15 cellular contexts compared by ENCODE assay signal in genomic region chr7:43592321-43592720, GRCh38. TPM values are rescaled to one million over a fixed set of nuclear protein-coding genes. Genes with fewer than 3 reads are reported as not detected.
DNase-seq lines count a peak whose midpoint lies in the region; ATAC-seq and TF ChIP-seq lines count a peak whose summit lies in the region.
"Had no signal": no experiment of that assay in that cellular context is flagged by ENCODE, and none has a peak within 500 bp of the region (broad histone marks: within the 10 kb centered on the region; RNA-seq: fewer than 3 reads in every experiment).

No MANE protein-coding gene starts in this region.

- no peak overlapping the region for H2AFZ ChIP-seq in mammary epithelial cell (ENCODE audit: low read depth, low read length)

- WGBS in mammary epithelial cell (ENCODE audit: low coverage, missing lambda C conversion rate), result 100% methylated on average over 1 of the region's 3 CpGs

- peak overlapping the region; percentile 78 to 93 (median 88) for H3K27ac Mint-ChIP-seq in CD8-positive, alpha-beta memory T cell
- peak overlapping the region; percentile 1 to 74 (median 5) for H3K27ac Mint-ChIP-seq in IgD-negative memory B cell
- peak overlapping the region; percentile 91 to 93 for H3K27ac Mint-ChIP-seq in natural killer cell treated with Interleukin-12 subunit alpha and Interleukin-12 subunit beta and Interleukin-15 and Interleukin-18, amount 100 ng/mL, for 72 hours

- peak overlapping the region; percentile 27 to 79 (median 75) for H3K4me3 Mint-ChIP-seq in CD8-positive, alpha-beta memory T cell
- peak overlapping the region in 2 of 4 donors; percentile 19 to 83 for H3K4me3 Mint-ChIP-seq in IgD-negative memory B cell
- H3K4me3 Mint-ChIP-seq in natural killer cell treated with Interleukin-12 subunit alpha and Interleukin-12 subunit beta and Interleukin-15 and Interleukin-18, amount 100 ng/mL, for 72 hours, result peak overlapping the region; percentile 68

- peaks cover 0 to 2% of the 10 kb centered on the region in 2 donors for H3K27me3 Mint-ChIP-seq in CD8-positive, alpha-beta memory T cell
- no peaks in the 10 kb centered on the region for H3K27me3 Mint-ChIP-seq in IgD-negative memory B cell
- H3K27me3 Mint-ChIP-seq in natural killer cell treated with Interleukin-12 subunit alpha and Interleukin-12 subunit beta and Interleukin-15 and Interleukin-18, amount 100 ng/mL, for 72 hours, result no peaks in the 10 kb centered on the region

- H3K4me2 ChIP-seq in mammary epithelial cell (ENCODE audit: insufficient read depth, low read depth, low read length), result peak overlapping the region; percentile 58

- POLR2A ChIA-PET in CD8-positive, alpha-beta memory T cell (lab: Charles Lee), result interaction anchor here (0.6 to 1.2 kb wide), 2 partner anchors 10 to 27 kb away, joined by 3 to 4 read pairs; partner anchors contain the start of gene STK17A
- POLR2A ChIA-PET in A673 (lab: Charles Lee; ENCODE audit: low non-redundant PET), result no interaction called here

- no peaks in the 10 kb centered on the region for H3K9me3 ChIP-seq in CD8-positive, alpha-beta memory T cell (ENCODE audit: low read length)
- no peaks in the 10 kb centered on the region for H3K9me3 ChIP-seq in mammary epithelial cell (replicated peaks; ENCODE audit: insufficient read depth, low read length)
- H3K9me3 ChIP-seq in A673 (ENCODE audit: low read depth, low read length, poor library complexity, severe bottlenecking), result no peaks in the 10 kb centered on the region
- no peaks in the 10 kb centered on the region for H3K9me3 ChIP-seq in SJCRH30 (replicated peaks)
- H3K9me3 ChIP-seq: Caco-2, right atrium auricular region had no signal

- H3K36me3 Mint-ChIP-seq in CD8-positive, alpha-beta memory T cell, result peaks cover 0 to 56% (median 12%) of the 10 kb centered on the region in 3 donors
- peaks cover 2% of the 10 kb centered on the region for H3K36me3 Mint-ChIP-seq in IgD-negative memory B cell
- peaks cover 4% of the 10 kb centered on the region for H3K36me3 Mint-ChIP-seq in natural killer cell treated with Interleukin-12 subunit alpha and Interleukin-12 subunit beta and Interleukin-15 and Interleukin-18, amount 100 ng/mL, for 72 hours

- peaks cover 10% of the 10 kb centered on the region for H3K36me3 ChIP-seq in CD8-positive, alpha-beta memory T cell (ENCODE audit: insufficient read depth, low read length)
- H3K36me3 ChIP-seq in mammary epithelial cell (ENCODE audit: insufficient read depth, low read length) (peaks cover 6% of the 10 kb centered on the region), A673 (ENCODE audit: insufficient read depth, low read length, poor library complexity, severe bottlenecking) (no peaks in the 10 kb centered on the region), SJCRH30 (no peaks in the 10 kb centered on the region)

- intact Hi-C loops in mammary epithelial cell (cut with micrococcal nuclease), result no loop called here
- intact Hi-C loops in A673 (cut with micrococcal nuclease; ENCODE audit: unreplicated experiment), result no loop called here

- H3K4me1 Mint-ChIP-seq in CD8-positive, alpha-beta memory T cell, result peaks cover 76 to 92% (median 91%) of the 10 kb centered on the region in 3 donors
- H3K4me1 Mint-ChIP-seq in IgD-negative memory B cell, result peaks cover 62 to 72% (median 68%) of the 10 kb centered on the region in 3 donors
- peaks cover 67 to 76% of the 10 kb centered on the region in 2 donors for H3K4me1 Mint-ChIP-seq in natural killer cell treated with Interleukin-12 subunit alpha and Interleukin-12 subunit beta and Interleukin-15 and Interleukin-18, amount 100 ng/mL, for 72 hours (ENCODE audit: low read depth in 2 of 2)

- H3K27me3 ChIP-seq in CD8-positive, alpha-beta memory T cell (ENCODE audit: insufficient read depth, low read length, poor library complexity, severe bottlenecking), result no peaks in the 10 kb centered on the region
- H3K27me3 ChIP-seq in mammary epithelial cell (ENCODE audit: insufficient read depth, low read length), result no peaks in the 10 kb centered on the region
- H3K27me3 ChIP-seq in A673 (replicated peaks; ENCODE audit: insufficient read depth, low read depth, low read length, poor library complexity), result no peaks in the 10 kb centered on the region
- H3K27me3 ChIP-seq in SJCRH30, result no peaks in the 10 kb centered on the region
- H3K27me3 ChIP-seq: right atrium auricular region had no signal

- peaks cover 93% of the 10 kb centered on the region for H3K4me1 ChIP-seq in CD8-positive, alpha-beta memory T cell (ENCODE audit: insufficient read depth, low read length)
- peaks cover 51% of the 10 kb centered on the region for H3K4me1 ChIP-seq in mammary epithelial cell (ENCODE audit: insufficient read depth, low read length)
- H3K4me1 ChIP-seq in A673 (ENCODE audit: insufficient read depth, low read length, poor library complexity, severe bottlenecking), result peaks cover 18% of the 10 kb centered on the region
- H3K4me1 ChIP-seq in SJCRH30, result no peaks in the 10 kb centered on the region

- BruUV-seq in mammary epithelial cell (replicated peaks; lab: Mats Ljungman, UMichigan), result no TSS peak
- no TSS peak for BruUV-seq in A673 (replicated peaks; lab: Mats Ljungman, UMichigan)

- in situ Hi-C loops in mammary epithelial cell (cut with MboI; ENCODE audit: low sequenced_read_pairs in 2 of 2), result loop anchor here in 1 of 2 donors (25.0 kb wide), 2 partner anchors 120 to 245 kb away; no protein-coding TSS in a partner anchor

- no peak for DNase-seq in CD8-positive, alpha-beta memory T cell
- DNase-seq in mammary epithelial cell (no peak), cerebellum (ENCODE audit: low spot score) (no peak), NCI-H510A (lab: John Stamatoyannopoulos, UW) (no peak), A673 (ENCODE audit: low spot score) (no peak), SJCRH30 (no peak)
- no peak for DNase-seq in natural killer cell treated with Interleukin-12 subunit alpha and Interleukin-12 subunit beta and Interleukin-15 and Interleukin-18, amount 100 ng/mL, for 72 hours (ENCODE audit: low spot score)
- DNase-seq: Caco-2, GOT3, left colon, NCI-H2029, NCI-H774, Right ventricle myocardium superior had no signal

- no peaks in the 10 kb centered on the region for H3K9me3 Mint-ChIP-seq in CD8-positive, alpha-beta memory T cell
- no peaks in the 10 kb centered on the region for H3K9me3 Mint-ChIP-seq in IgD-negative memory B cell
- H3K9me3 Mint-ChIP-seq in natural killer cell treated with Interleukin-12 subunit alpha and Interleukin-12 subunit beta and Interleukin-15 and Interleukin-18, amount 100 ng/mL, for 72 hours, result no peaks in the 10 kb centered on the region

- H3K27ac ChIP-seq in CD8-positive, alpha-beta memory T cell (ENCODE audit: low read depth, low read length), result no peak overlapping the region
- H3K27ac ChIP-seq in mammary epithelial cell (ENCODE audit: insufficient read depth, low read depth, low read length), result peak overlapping the region; percentile 70
- no peak overlapping the region for H3K27ac ChIP-seq in A673 (ENCODE audit: low read depth, low read length, poor library complexity, severe bottlenecking)
- H3K27ac ChIP-seq in SJCRH30, result no peak overlapping the region
- H3K27ac ChIP-seq: right atrium auricular region had no signal

- ATAC-seq in natural killer cell treated with Interleukin-12 subunit alpha and Interleukin-12 subunit beta and Interleukin-15 and Interleukin-18, amount 100 ng/mL, for 72 hours, result no peak

- CTCF ChIA-PET in CD8-positive, alpha-beta memory T cell (lab: Charles Lee), result interaction anchor here (1.3 to 3.2 kb wide), 2 partner anchors 10 to 107 kb away, joined by 3 to 19 read pairs; partner anchors contain the start of gene STK17A
- CTCF ChIA-PET in mammary epithelial cell (lab: Charles Lee; ENCODE audit: low non-redundant PET), result interaction anchor here (0.8 kb wide), 1 partner anchor 9 kb away, joined by 5 read pairs; the partner anchor contains the start of gene STK17A
- CTCF ChIA-PET in A673 (lab: Charles Lee), result no interaction called here

- peaks cover 27% of the 10 kb centered on the region for H4K20me1 ChIP-seq in mammary epithelial cell (ENCODE audit: insufficient read depth, low read length)

- no peak for TF ChIP-seq CTCF in mammary epithelial cell (conservative IDR thresholded peaks at IDR 0.05 in 1 of 2, IDR thresholded peaks at IDR 0.05 in 1 of 2; ENCODE audit: extremely low read depth in 1 of 2, insufficient read depth in 1 of 2, low read depth in 1 of 2, low read length in 2 of 2)
- TF ChIP-seq CTCF in A673 (conservative IDR thresholded peaks at IDR 0.05; ENCODE audit: low read depth, low read length), result no peak

- H3K9ac ChIP-seq in mammary epithelial cell (ENCODE audit: insufficient read depth, low read length), result no peak overlapping the region

- no peak overlapping the region for H3K4me3 ChIP-seq in CD8-positive, alpha-beta memory T cell (ENCODE audit: low read length)
- H3K4me3 ChIP-seq in mammary epithelial cell (replicated peaks in 1 of 3; ENCODE audit: insufficient read depth in 1 of 3, low read depth in 2 of 3, low read length in 3 of 3), result peak overlapping the region in 1 of 3 experiments; percentile 6
- H3K4me3 ChIP-seq in A673 (ENCODE audit: low read depth, low read length, poor library complexity, severe bottlenecking), result no peak overlapping the region
- no peak overlapping the region for H3K4me3 ChIP-seq in SJCRH30
- H3K4me3 ChIP-seq: right atrium auricular region had no signal

- dilution Hi-C loops in mammary epithelial cell (cut with HindIII; ENCODE audit: low sequenced_read_pairs), result no loop called here

- peaks cover 100% of the 10 kb centered on the region for H3K79me2 ChIP-seq in mammary epithelial cell (ENCODE audit: insufficient read depth, low read length)

RNA-seq across cellular contexts. Expression of gene STK17A, which starts 9.4 kb away (rescaled TPM):
- 10 to 100 TPM; 45.5 to 45.8 TPM for total RNA-seq in CD8-positive, alpha-beta memory T cell
- polyA plus RNA-seq in CD8-positive, alpha-beta memory T cell, result 270 TPM
- polyA plus RNA-seq in IgD-negative memory B cell, result 175 TPM
- 100 to 1,000 TPM; 109 to 140 TPM for total RNA-seq in mammary epithelial cell
- 40.9 TPM for polyA plus RNA-seq in mammary epithelial cell
- 27.2 TPM for polyA minus RNA-seq in mammary epithelial cell
- 10 to 100 TPM; 61.7 to 67.6 TPM for total RNA-seq in natural killer cell treated with Interleukin-12 subunit alpha and Interleukin-12 subunit beta and Interleukin-15 and Interleukin-18, amount 100 ng/mL, for 72 hours
- 30.2 TPM for total RNA-seq in cerebellum
- total RNA-seq in A673 (2021), result 17.1 and 27.3 TPM in 2 replicates
- total RNA-seq in SJCRH30 (2014; rRNA removed; shearing (Covaris generic)), result 4.5 TPM in 2 replicates

Comparison
In these comparisons a context has a peak if more than half of its experiments do, and no peak if none do; other contexts are left out.
1. H3K27ac Mint-ChIP-seq: peak in every context shown above with its lines; median percentile 92 in natural killer cell treated with Interleukin-12 subunit alpha and Interleukin-12 subunit beta and Interleukin-15 and Interleukin-18, amount 100 ng/mL, for 72 hours; 88 in CD8-positive, alpha-beta memory T cell; 5 in IgD-negative memory B cell.